In genomic region chr3:170585937-170586310, GRCh38 we compare ENCODE assay signal across 12 cellular contexts. TPM values are rescaled to one million over a fixed set of nuclear protein-coding genes. Genes with fewer than 3 reads are reported as not detected.
DNase-seq lines count a peak whose midpoint lies in the region; ATAC-seq and TF ChIP-seq lines count a peak whose summit lies in the region.
"Had no signal": no experiment of that assay in that cellular context is flagged by ENCODE, and none has a peak within 500 bp of the region (broad histone marks: within the 10 kb centered on the region; RNA-seq: fewer than 3 reads in every experiment).

TSS of gene SLC7A14 (minus strand) at chr3:170586075. CDS start at chr3:170526936, 59,139 bp downstream.

- TF ChIP-seq CTCF in AG04450 (IDR thresholded peaks at IDR 0.05; ENCODE audit: low read depth, low read length), result no peak

- DNase-seq in AG04450 (ENCODE audit: low read depth, low spot score) (no peak), MG63 (no peak), cerebellar cortex (ENCODE audit: low spot score) (peak; percentile 80), left kidney (ENCODE audit: low read depth, low spot score) (peak; percentile 50), kidney glomerular epithelial cell (lab: John Stamatoyannopoulos, UW) (no peak), COR-L47 (lab: John Stamatoyannopoulos, UW) (no peak)
- DNase-seq: activated CD4-positive, alpha-beta memory T cell treated with anti-CD3 and anti-CD28 coated beads for 36 hours; MV-4-11 had no signal

- H3K9me3 ChIP-seq in AG04450 (ENCODE audit: control insufficient read depth, insufficient read depth, low read length) (no peaks in the 10 kb centered on the region; the same call in 1 of the 2 replicates), MG63 (no peaks in the 10 kb centered on the region)
- H3K9me3 ChIP-seq: HAP-1 had no signal

- H3K36me3 ChIP-seq in MG63, result no peaks in the 10 kb centered on the region
- H3K36me3 ChIP-seq: HAP-1 had no signal

- H3K27ac ChIP-seq in AG04450 (ENCODE audit: low read depth, low read length), result no peak within 1 kb of the TSS
- H3K27ac ChIP-seq: epithelial cell of prostate had no signal

- POLR2A ChIA-PET in AG04450 (lab: Yijun Ruan, JAX), result interaction anchor here (0.6 kb wide), 1 partner anchor 131 kb away, joined by 3 read pairs; no protein-coding TSS in a partner anchor

- CTCF ChIA-PET in AG04450 (lab: Charles Lee), result interaction anchor here (0.6 to 2.3 kb wide), 5 partner anchors 14 to 262 kb away, joined by 3 to 7 read pairs (median 3); no protein-coding TSS in a partner anchor

- H3K27me3 ChIP-seq in AG04450 (ENCODE audit: control insufficient read depth, insufficient read depth, low read length) (peaks cover 24% of the 10 kb centered on the region), MG63 (peaks cover 34% of the 10 kb centered on the region)

- peak within 1 kb of the TSS; percentile 60 for H3K4me3 ChIP-seq in AG04450 (ENCODE audit: low read depth, low read length)
- peak within 1 kb of the TSS; percentile 13; the same call in 1 of the 2 replicates for H3K4me3 ChIP-seq in MG63
- H3K4me3 ChIP-seq: HAP-1 had no signal

- ATAC-seq in HG03460 (IDR thresholded peaks at IDR 0.05; ENCODE audit: unreplicated experiment), result no peak
- ATAC-seq in HG03442 (IDR thresholded peaks at IDR 0.05; ENCODE audit: unreplicated experiment), result no peak

RNA-seq across cellular contexts. Expression of gene SLC7A14, which starts in this region (rescaled TPM):
- polyA plus RNA-seq in AG04450 (2011; rRNA removed), result 2.3 TPM in 2 replicates
- polyA minus RNA-seq in AG04450 (2011; rRNA and poly(A)+ RNA removed), result 3.3 and 5.0 TPM in 2 replicates
- total RNA-seq in MG63 (2014; rRNA removed; shearing (Covaris generic); ENCODE audit: low replicate concordance), result not detected in 2 replicates
- total RNA-seq: activated CD4-positive, alpha-beta memory T cell treated with anti-CD3 and anti-CD28 coated beads for 36 hours had no signal

Comparison
In these comparisons a context has a peak if more than half of its experiments do, and no peak if none do; other contexts are left out.
1. DNase-seq: peak in cerebellar cortex (single experiment) and left kidney (single experiment); none in AG04450 (single experiment), MG63 (single experiment), kidney glomerular epithelial cell (single experiment) and COR-L47 (single experiment).